ENCODE assay signal across 9 cellular contexts in the genomic region with DNA sequence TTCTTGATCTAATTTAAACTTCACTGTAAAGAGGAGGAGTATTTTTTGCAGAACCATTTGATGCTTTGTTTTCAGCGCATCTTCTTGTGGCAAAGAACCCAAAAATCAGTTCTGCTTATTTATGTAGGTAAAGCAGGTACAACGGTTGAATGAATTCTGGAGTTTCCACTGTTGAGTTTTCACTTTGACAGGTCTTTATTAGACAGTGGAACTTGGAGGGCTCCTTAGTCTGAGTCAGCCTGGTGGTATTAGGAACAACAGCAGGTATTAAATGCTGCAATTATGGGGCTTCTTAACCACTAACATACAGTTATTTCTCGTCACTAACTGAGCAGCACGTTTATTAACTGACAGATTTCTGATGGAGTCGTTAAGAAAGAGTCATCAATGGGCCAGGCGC. TPM values are rescaled to one million over a fixed set of nuclear protein-coding genes. Genes with fewer than 3 reads are reported as not detected.
DNase-seq lines count a peak whose midpoint lies in the region; ATAC-seq and TF ChIP-seq lines count a peak whose summit lies in the region.
"Had no signal": no experiment of that assay in that cellular context is flagged by ENCODE, and none has a peak within 500 bp of the region (broad histone marks: within the 10 kb centered on the region; RNA-seq: fewer than 3 reads in every experiment).

No MANE protein-coding gene starts in this region.

- no peak overlapping the region for H2AFZ ChIP-seq in SK-N-SH (ENCODE audit: low read depth)

- TF ChIP-seq EP300 in SK-N-SH (IDR thresholded peaks at IDR 0.05; ENCODE audit: borderline replicate concordance in 1 of 2, low read depth in 1 of 2, low read length in 1 of 2), result no peak

- H3K4me1 ChIP-seq in SK-N-SH (ENCODE audit: control insufficient read depth in 1 of 2, insufficient read depth in 2 of 2, low read depth in 1 of 2, low read length in 1 of 2) (peaks cover 6 to 7% of the 10 kb centered on the region in 2 experiments; a peak in 3 of 4 replicates), subcutaneous abdominal adipose tissue (ENCODE audit: control insufficient read depth in 5 of 5, insufficient read depth in 5 of 5, low read length in 5 of 5) (peaks cover 2 to 40% (median 25%) of the 10 kb centered on the region in 5 donors)

- TF ChIP-seq RAD21 in SK-N-SH (IDR thresholded peaks at IDR 0.05; ENCODE audit: low read length), result no peak

- H3K27ac ChIP-seq in SK-N-SH (ENCODE audit: low read depth in 2 of 2, low read length in 1 of 2) (peak overlapping the region in 1 of 2 experiments; percentile 87; a peak in 2 of 4 replicates), subcutaneous abdominal adipose tissue (ENCODE audit: low read depth, low read length) (peak overlapping the region; percentile 91)

- CTCF ChIA-PET in SK-N-SH (lab: Yijun Ruan, JAX), result interaction anchor here (0.8 to 3.2 kb wide), 11 partner anchors 8 to 630 kb away, joined by 3 to 66 read pairs (median 14); a partner anchor contains a TSS

- H3K27me3 ChIP-seq in SK-N-SH (ENCODE audit: insufficient read depth) (no peaks in the 10 kb centered on the region), subcutaneous abdominal adipose tissue (ENCODE audit: control insufficient read depth in 5 of 5, insufficient read depth in 4 of 5, low read length in 5 of 5) (no peaks in the 10 kb centered on the region)

- H3K9me2 ChIP-seq in SK-N-SH, result no peaks in the 10 kb centered on the region

- POLR2A ChIA-PET in SK-N-SH (lab: Yijun Ruan, JAX), result interaction anchor here (2.4 kb wide), 1 partner anchor 16 kb away, joined by 20 read pairs; no protein-coding TSS in a partner anchor

- peak overlapping the region; percentile 90 to 96 for H3K4me3 ChIP-seq in SK-N-SH (ENCODE audit: low read depth in 2 of 2, low read length in 1 of 2)
- peak overlapping the region; percentile 94 for H3K4me3 ChIP-seq in WI38 (ENCODE audit: low read depth, low read length)
- H3K4me3 ChIP-seq in iPS-11a (ENCODE audit: low read depth, low read length), result peak overlapping the region; percentile 91
- peak overlapping the region; percentile 86 to 99 (median 98) for H3K4me3 ChIP-seq in subcutaneous abdominal adipose tissue (ENCODE audit: low read depth in 1 of 5, low read length in 5 of 5)

- H3K79me2 ChIP-seq in SK-N-SH (ENCODE audit: insufficient read depth), result peaks cover 61% of the 10 kb centered on the region

- WGBS in SK-N-SH (ENCODE audit: low lambda C conversion rate), result 66% methylated on average over 6 of the region's 6 CpGs

- TF ChIP-seq POLR2A in erythroblast (IDR thresholded peaks at IDR 0.05; ENCODE audit: low read length), result no peak

- DNase-seq in SK-N-SH (no peak), erythroblast (lab: John Stamatoyannopoulos, UW) (no peak), D341Med (ENCODE audit: low spot score) (no peak)
- DNase-seq: NCI-H2107 had no signal

- peaks cover 32% of the 10 kb centered on the region for H4K20me1 ChIP-seq in SK-N-SH (ENCODE audit: insufficient read depth)

- peak overlapping the region; percentile 82 for H3K4me2 ChIP-seq in SK-N-SH

- H3K9me3 ChIP-seq in SK-N-SH (no peaks in the 10 kb centered on the region), subcutaneous abdominal adipose tissue (ENCODE audit: control insufficient read depth in 5 of 5, low read length in 5 of 5) (no peaks in the 10 kb centered on the region)

- H3F3A ChIP-seq in SK-N-SH (replicated peaks; ENCODE audit: insufficient read depth), result peaks cover 21% of the 10 kb centered on the region

- TF ChIP-seq CTCF in SK-N-SH (IDR thresholded peaks at IDR 0.05) (no peak), WI38 (IDR thresholded peaks at IDR 0.05; ENCODE audit: low read depth, low read length) (no peak)

- peaks cover 2 to 17% of the 10 kb centered on the region in 2 experiments for H3K36me3 ChIP-seq in SK-N-SH (replicated peaks in 1 of 2; ENCODE audit: control insufficient read depth in 1 of 2, insufficient read depth in 2 of 2, low read length in 1 of 2)
- peaks cover 0 to 11% (median 2%) of the 10 kb centered on the region in 5 donors for H3K36me3 ChIP-seq in subcutaneous abdominal adipose tissue (ENCODE audit: control insufficient read depth in 5 of 5, insufficient read depth in 5 of 5, low read length in 5 of 5)

- no peak for ATAC-seq in SK-N-SH treated with all-trans-retinoic acid at 6 μM for 48 hours
- no peak for ATAC-seq in HG03097 (IDR thresholded peaks at IDR 0.05; ENCODE audit: low FRiP score, unreplicated experiment)

- H3K9ac ChIP-seq in SK-N-SH (peak overlapping the region; percentile 83; the same call in 1 of the 2 replicates), subcutaneous abdominal adipose tissue (ENCODE audit: low read length in 5 of 5) (peak overlapping the region in 4 of 5 donors; percentile 88 to 95 (median 93))

TF ChIP-seq in SK-N-SH, 30 proteins besides CTCF, POLR2A, EP300 and RAD21 (continues in another document):
- no peak for TF ChIP-seq ELF1 (IDR thresholded peaks at IDR 0.05)
- TF ChIP-seq, protein P1, sequence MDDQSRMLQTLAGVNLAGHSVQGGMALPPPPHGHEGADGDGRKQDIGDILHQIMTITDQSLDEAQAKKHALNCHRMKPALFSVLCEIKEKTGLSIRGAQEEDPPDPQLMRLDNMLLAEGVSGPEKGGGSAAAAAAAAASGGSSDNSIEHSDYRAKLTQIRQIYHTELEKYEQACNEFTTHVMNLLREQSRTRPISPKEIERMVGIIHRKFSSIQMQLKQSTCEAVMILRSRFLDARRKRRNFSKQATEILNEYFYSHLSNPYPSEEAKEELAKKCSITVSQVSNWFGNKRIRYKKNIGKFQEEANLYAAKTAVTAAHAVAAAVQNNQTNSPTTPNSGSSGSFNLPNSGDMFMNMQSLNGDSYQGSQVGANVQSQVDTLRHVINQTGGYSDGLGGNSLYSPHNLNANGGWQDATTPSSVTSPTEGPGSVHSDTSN (IDR thresholded peaks at IDR 0.05), result no peak
- TF ChIP-seq CHD2 (IDR thresholded peaks at IDR 0.05; ENCODE audit: low read length, partially characterized antibody), result no peak
- no peak for TF ChIP-seq EZH2phosphoT487 (IDR thresholded peaks at IDR 0.05; ENCODE audit: borderline replicate concordance, low read depth)

TF ChIP-seq in SK-N-SH treated with all-trans-retinoic acid at 6 μM for 48 hours, 23 proteins besides CTCF, POLR2A, EP300 and RAD21:
- TF ChIP-seq, protein P2, sequence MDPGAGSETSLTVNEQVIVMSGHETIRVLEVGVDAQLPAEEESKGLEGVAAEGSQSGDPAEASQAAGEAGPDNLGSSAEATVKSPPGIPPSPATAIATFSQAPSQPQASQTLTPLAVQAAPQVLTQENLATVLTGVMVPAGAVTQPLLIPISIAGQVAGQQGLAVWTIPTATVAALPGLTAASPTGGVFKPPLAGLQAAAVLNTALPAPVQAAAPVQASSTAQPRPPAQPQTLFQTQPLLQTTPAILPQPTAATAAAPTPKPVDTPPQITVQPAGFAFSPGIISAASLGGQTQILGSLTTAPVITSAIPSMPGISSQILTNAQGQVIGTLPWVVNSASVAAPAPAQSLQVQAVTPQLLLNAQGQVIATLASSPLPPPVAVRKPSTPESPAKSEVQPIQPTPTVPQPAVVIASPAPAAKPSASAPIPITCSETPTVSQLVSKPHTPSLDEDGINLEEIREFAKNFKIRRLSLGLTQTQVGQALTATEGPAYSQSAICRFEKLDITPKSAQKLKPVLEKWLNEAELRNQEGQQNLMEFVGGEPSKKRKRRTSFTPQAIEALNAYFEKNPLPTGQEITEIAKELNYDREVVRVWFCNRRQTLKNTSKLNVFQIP (CRISPR knock-in tag; IDR thresholded peaks at IDR 0.05; ENCODE audit: borderline replicate concordance, low read depth), result no peak
- no peak for TF ChIP-seq ARNTL (CRISPR knock-in tag; IDR thresholded peaks at IDR 0.05; ENCODE audit: borderline replicate concordance, low read depth)
- no peak for TF ChIP-seq ZFP30 (CRISPR knock-in tag; IDR thresholded peaks at IDR 0.05)

RNA-seq across cellular contexts. Expression of a gene that starts 1.2 kb away (rescaled TPM):
- 3.8 and 4.9 TPM in 2 replicates for polyA plus RNA-seq in SK-N-SH (2012; rRNA removed)
- polyA plus RNA-seq in SK-N-SH (2012; cell fraction: cytosol; rRNA removed), result 2.1 and 2.7 TPM in 2 replicates
- 9.2 and 16.5 TPM in 2 replicates for polyA plus RNA-seq in SK-N-SH (2012; cell fraction: nucleus; rRNA removed)
